8 cellular contexts compared by ENCODE assay signal in genomic region chr7:134514663-134515062, GRCh38. TPM values are rescaled to one million over a fixed set of nuclear protein-coding genes. Genes with fewer than 3 reads are reported as not detected.
A peak's percentile ranks its signal among the peaks of the same experiment; 100 is the strongest.
DNase-seq lines count a peak whose midpoint lies in the region; ATAC-seq and TF ChIP-seq lines count a peak whose summit lies in the region.
"Had no signal": no experiment of that assay in that cellular context is flagged by ENCODE, and none has a peak within 500 bp of the region (broad histone marks: within the 10 kb centered on the region; RNA-seq: fewer than 3 reads in every experiment).

No MANE protein-coding gene starts in this region.

- H3K27me3 Mint-ChIP-seq in GM23338 (ENCODE audit: insufficient read depth, low read depth, poor library complexity) = no peaks in the 10 kb centered on the region

- no peaks in the 10 kb centered on the region for H3K27me3 ChIP-seq in GM23338 (ENCODE audit: insufficient read depth)

- DNase-seq in Daoy (ENCODE audit: low read depth) (peak; percentile 83), GM23338 (ENCODE audit: low spot score) (peak; percentile 93), NCI-H128 (lab: John Stamatoyannopoulos, UW; ENCODE audit: unreplicated experiment) (peak; percentile 30), epithelial cell of proximal tubule (ENCODE audit: low read depth) (peak; percentile 43), mucosa of gallbladder (ENCODE audit: low spot score) (peak; percentile 42)

- TF ChIP-seq CTCF in GM23338 (conservative IDR thresholded peaks at IDR 0.05; ENCODE audit: low read depth in 2 of 2) = peak; percentile 80 to 90
- TF ChIP-seq CTCF in epithelial cell of proximal tubule (conservative IDR thresholded peaks at IDR 0.05; ENCODE audit: low read depth, low read length) = peak; percentile 87

- H3F3A ChIP-seq in GM23338 (replicated peaks; ENCODE audit: low read depth) = no peaks in the 10 kb centered on the region

- H3K27ac Mint-ChIP-seq in GM23338 = no peak overlapping the region
- H3K27ac Mint-ChIP-seq: activated naive CD8-positive, alpha-beta T cell had no signal

- no peaks in the 10 kb centered on the region for H3K36me3 Mint-ChIP-seq in GM23338 (ENCODE audit: low read depth)
- H3K36me3 Mint-ChIP-seq: activated naive CD8-positive, alpha-beta T cell had no signal

- no peak overlapping the region for H3K4me3 Mint-ChIP-seq in GM23338
- H3K4me3 Mint-ChIP-seq: activated naive CD8-positive, alpha-beta T cell had no signal

- peaks cover 2% of the 10 kb centered on the region; the same call in 2 of the 3 replicates for H3K4me1 Mint-ChIP-seq in GM23338

- no peak overlapping the region for H3K27ac ChIP-seq in GM23338 (ENCODE audit: low read depth)

- no peaks in the 10 kb centered on the region for H3K79me2 ChIP-seq in GM23338 (replicated peaks; ENCODE audit: insufficient read depth)

- H4K20me1 ChIP-seq in GM23338 (replicated peaks; ENCODE audit: insufficient read depth) = no peaks in the 10 kb centered on the region

- no peaks in the 10 kb centered on the region for H3K9me2 ChIP-seq in GM23338 (ENCODE audit: insufficient read depth)

- ATAC-seq in GM23338 (peak; percentile 70), SK-N-SH treated with all-trans-retinoic acid at 6 μM for 48 hours (peak; percentile 82), HG03378 (IDR thresholded peaks at IDR 0.05; ENCODE audit: unreplicated experiment) (no peak)

- H2AFZ ChIP-seq in GM23338 = no peak overlapping the region

- H3K36me3 ChIP-seq in GM23338 (ENCODE audit: insufficient read depth) = no peaks in the 10 kb centered on the region

- H3K4me3 ChIP-seq in GM23338 (no peak overlapping the region), epithelial cell of proximal tubule (ENCODE audit: low read depth, low read length) (no peak overlapping the region)

- H3K9me3 Mint-ChIP-seq in GM23338 = no peaks in the 10 kb centered on the region; the same call in 2 of the 3 replicates

- H3K4me1 ChIP-seq in GM23338 (ENCODE audit: insufficient read depth) = no peaks in the 10 kb centered on the region

- H3K4me2 ChIP-seq in GM23338 = no peak overlapping the region

TF ChIP-seq in GM23338, 12 proteins besides CTCF, POLR2A, EP300 and RAD21 (continues in another document):
- TF ChIP-seq CREB1 (CRISPR knock-in tag; IDR thresholded peaks at IDR 0.05; ENCODE audit: low read depth) = no peak

TF ChIP-seq in SK-N-SH treated with all-trans-retinoic acid at 6 μM for 48 hours, 23 proteins besides CTCF, POLR2A, EP300 and RAD21:
- TF ChIP-seq OSR1 (CRISPR knock-in tag; IDR thresholded peaks at IDR 0.05) (no peak), ISL1 (CRISPR knock-in tag; IDR thresholded peaks at IDR 0.05) (no peak), PATZ1 (CRISPR knock-in tag; IDR thresholded peaks at IDR 0.05; ENCODE audit: borderline replicate concordance) (no peak), BACH2 (CRISPR knock-in tag; IDR thresholded peaks at IDR 0.05; ENCODE audit: borderline replicate concordance) (no peak), RARB (CRISPR knock-in tag; IDR thresholded peaks at IDR 0.05) (no peak), POU6F1 (CRISPR knock-in tag; IDR thresholded peaks at IDR 0.05; ENCODE audit: borderline replicate concordance, low read depth) (no peak), CSRNP3 (CRISPR knock-in tag; IDR thresholded peaks at IDR 0.05) (no peak), ARNTL (CRISPR knock-in tag; IDR thresholded peaks at IDR 0.05; ENCODE audit: borderline replicate concordance, low read depth) (no peak), TOX (CRISPR knock-in tag; IDR thresholded peaks at IDR 0.05; ENCODE audit: borderline replicate concordance) (no peak), ZFP30 (CRISPR knock-in tag; IDR thresholded peaks at IDR 0.05) (no peak), PPARA (CRISPR knock-in tag; IDR thresholded peaks at IDR 0.05; ENCODE audit: borderline replicate concordance) (no peak), CREB5 (CRISPR knock-in tag; IDR thresholded peaks at IDR 0.05; ENCODE audit: low read depth) (no peak)

RNA-seq across cellular contexts. Expression of gene AKR1B10, which starts 12.7 kb away (rescaled TPM):
- total RNA-seq in Daoy (2014; rRNA removed; shearing (Covaris generic)) = 1.3 TPM in 1 of 2 replicates, not detected in the other
- 0.69 TPM in 1 of 2 replicates, not detected in the other for total RNA-seq in GM23338 (2014; rRNA removed; shearing (Covaris generic))
- 0.27 TPM in 1 of 2 replicates, not detected in the other for polyA plus RNA-seq in GM23338 (2016; fragmentation: Nextera tagmentation; extraction: Ambion mirVana)
- total RNA-seq in epithelial cell of proximal tubule = not detected in 2 replicates
- total RNA-seq in mucosa of gallbladder = 516 TPM

RNA-seq across cellular contexts. Expression of gene AKR1B15, which starts 34.2 kb away (rescaled TPM):
- not detected in 2 replicates for total RNA-seq in Daoy (2014; rRNA removed; shearing (Covaris generic))
- 0.08 TPM in 1 of 2 replicates, not detected in the other for total RNA-seq in GM23338 (2014; rRNA removed; shearing (Covaris generic))
- polyA plus RNA-seq in GM23338 (2016; fragmentation: Nextera tagmentation; extraction: Ambion mirVana) = 0.17 TPM in 1 of 2 replicates, not detected in the other
- not detected in 2 replicates for total RNA-seq in epithelial cell of proximal tubule
- total RNA-seq in mucosa of gallbladder = 43.2 TPM

RNA-seq across cellular contexts. Expression of gene AKR1B1, which starts 55.8 kb away (rescaled TPM):
- 111 TPM in 2 replicates for total RNA-seq in Daoy (2014; rRNA removed; shearing (Covaris generic))
- total RNA-seq in GM23338 (2014; rRNA removed; shearing (Covaris generic)) = 132 and 153 TPM in 2 replicates
- 138 and 154 TPM in 2 replicates for polyA plus RNA-seq in GM23338 (2016; fragmentation: Nextera tagmentation; extraction: Ambion mirVana)
- total RNA-seq in epithelial cell of proximal tubule (134 and 277 TPM in 2 replicates), mucosa of gallbladder (68.7 TPM)

Comparison
In these comparisons a context has a peak if more than half of its experiments do, and no peak if none do; other contexts are left out.
1. DNase-seq: peak in every context shown above with its lines; median percentile 93 in GM23338; 83 in Daoy; 43 in epithelial cell of proximal tubule; 42 in mucosa of gallbladder; 30 in NCI-H128.
2. RNA of gene AKR1B10, which starts 12.7 kb away (total RNA-seq): 516 TPM in mucosa of gallbladder (single experiment); 1.3 TPM in Daoy, 0.69 TPM in GM23338 and not detected in epithelial cell of proximal tubule; every median in the first group is over 100 times any median in the second.
3. RNA of gene AKR1B15, which starts 34.2 kb away (total RNA-seq): 43.2 TPM in mucosa of gallbladder (single experiment); not detected in Daoy, 0.08 TPM in GM23338 and not detected in epithelial cell of proximal tubule; every median in the first group is over 10 times any median in the second.